In the genomic region with DNA sequence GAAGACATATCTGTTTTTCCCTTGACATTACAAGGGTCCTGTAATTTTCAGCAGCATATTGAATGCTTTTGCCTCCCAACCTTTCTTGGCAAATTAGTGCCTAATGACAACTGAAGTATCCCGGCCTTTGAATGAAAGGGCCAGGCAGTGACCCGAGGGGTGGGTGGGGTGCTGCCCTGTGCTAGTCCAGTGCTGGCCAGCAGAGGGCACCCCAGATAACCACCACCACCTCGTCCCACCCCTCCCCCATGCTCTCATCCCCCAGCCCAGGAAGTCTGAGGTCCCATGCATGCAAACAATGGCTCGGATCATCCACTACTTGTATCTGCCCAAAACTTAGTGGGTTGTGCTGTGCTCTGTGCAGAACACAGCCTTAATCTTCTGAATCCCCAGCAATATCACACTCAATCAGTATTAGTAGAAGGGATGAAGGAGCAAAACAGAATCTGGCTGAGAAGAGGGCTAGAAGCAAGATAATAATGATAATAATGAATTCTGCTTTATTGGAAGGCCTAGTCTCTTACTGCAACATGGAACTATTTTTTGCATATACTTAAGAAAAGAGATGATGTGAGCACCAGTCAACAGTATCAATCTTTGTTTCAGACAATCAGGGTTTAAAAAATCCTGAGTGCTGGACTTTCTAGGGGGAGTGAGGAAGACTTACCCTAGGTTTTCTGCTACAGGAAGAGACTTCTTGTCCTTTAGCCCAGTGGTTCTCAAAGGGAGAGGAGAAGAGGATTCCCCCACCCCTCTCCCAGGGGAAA, we compare ENCODE assay signal across 8 cellular contexts. TPM values are rescaled to one million over a fixed set of nuclear protein-coding genes. Genes with fewer than 3 reads are reported as not detected.
A peak's percentile ranks its signal among the peaks of the same experiment; 100 is the strongest.
DNase-seq lines count a peak whose midpoint lies in the region; ATAC-seq lines count a peak whose summit lies in the region.

No MANE protein-coding gene starts in this region.

- ATAC-seq in HG03354 (IDR thresholded peaks at IDR 0.05; ENCODE audit: poor library complexity, severe bottlenecking, unreplicated experiment) (peak; percentile 69), HG02623 (IDR thresholded peaks at IDR 0.05; ENCODE audit: unreplicated experiment) (no peak)

- peak; percentile 65 for DNase-seq in SIG-M5 treated with dmso at 0.1 percent for 504 hours (lab: John Stamatoyannopoulos, UW; ENCODE audit: unreplicated experiment)
- no peak for DNase-seq in SIG-M5 (lab: John Stamatoyannopoulos, UW)
- peak; percentile 28 for DNase-seq in RPMI7951 (ENCODE audit: low read depth)
- DNase-seq in activated effector memory CD4-positive, alpha-beta T cell treated with anti-CD3 and anti-CD28 coated beads, Interleukin-2, amount 50 U/mL, for 16 hours = peak; percentile 85
- DNase-seq in germinal center (ENCODE audit: low spot score) = peak; percentile 80
- peak; percentile 35 for DNase-seq in pons (ENCODE audit: low spot score)

RNA-seq across cellular contexts. Expression of a gene that starts 3.8 kb away (rescaled TPM):
- total RNA-seq in RPMI7951 (2014; rRNA removed; shearing (Covaris generic)) = not detected in 2 replicates
